ENCODE assay signal across 20 cellular contexts in the genomic region with DNA sequence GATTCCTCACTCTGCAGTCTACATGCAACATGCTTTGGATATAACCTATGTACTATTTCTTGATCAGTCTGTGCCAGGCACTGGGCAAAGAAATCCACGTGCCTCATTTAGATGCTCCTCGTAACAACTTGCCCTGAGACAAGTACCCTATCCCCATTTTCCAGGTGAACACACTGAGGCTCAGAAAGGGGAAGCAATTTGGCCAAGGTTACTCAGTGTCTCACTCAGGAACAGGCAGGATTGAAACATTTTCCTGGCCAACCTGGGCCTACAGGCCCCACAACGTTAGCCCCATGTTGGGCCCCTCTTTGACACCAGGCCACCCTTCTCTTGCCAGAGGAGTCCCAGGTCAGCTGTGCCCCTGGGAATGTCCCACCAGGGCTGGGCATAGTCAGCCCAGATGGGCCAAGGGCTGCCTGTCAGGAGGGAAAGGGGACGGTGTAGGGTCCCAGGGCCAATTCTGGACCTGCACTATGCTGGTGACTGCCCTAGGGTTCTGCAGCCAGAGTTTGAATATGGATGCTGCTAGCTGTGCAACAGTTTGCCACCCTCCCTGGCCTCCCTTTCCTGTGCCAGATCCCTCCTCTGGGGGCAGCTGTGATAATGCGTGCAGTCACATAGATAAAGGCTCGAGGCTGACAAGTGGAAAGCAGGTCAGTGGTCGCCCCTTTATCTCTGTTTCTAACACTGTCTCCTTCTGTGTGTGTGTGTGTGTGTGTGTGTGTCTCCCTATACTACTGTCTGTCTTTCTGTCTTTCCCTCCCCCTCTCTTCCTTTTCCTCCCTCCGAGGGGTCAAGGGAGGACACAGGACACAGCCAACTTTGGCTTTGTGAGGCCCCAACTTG. TPM values are rescaled to one million over a fixed set of nuclear protein-coding genes. Genes with fewer than 3 reads are reported as not detected.
DNase-seq lines count a peak whose midpoint lies in the region; ATAC-seq and TF ChIP-seq lines count a peak whose summit lies in the region.
"Had no signal": no experiment of that assay in that cellular context is flagged by ENCODE, and none has a peak within 500 bp of the region (broad histone marks: within the 10 kb centered on the region; RNA-seq: fewer than 3 reads in every experiment).

No MANE protein-coding gene starts in this region.

- ATAC-seq in IMR-90 (ENCODE audit: low read depth) (no peak), HG03565 (IDR thresholded peaks at IDR 0.05; ENCODE audit: unreplicated experiment) (no peak), HG03378 (IDR thresholded peaks at IDR 0.05; ENCODE audit: unreplicated experiment) (no peak), HG02852 (IDR thresholded peaks at IDR 0.05; ENCODE audit: unreplicated experiment) (no peak)

- H3K4me3 Mint-ChIP-seq in CD14-positive monocyte: no peak overlapping the region
- H3K4me3 Mint-ChIP-seq: naive B cell had no signal

- H2BK120ac ChIP-seq in IMR-90 (ENCODE audit: low read depth, low read length): no peak overlapping the region
- H2BK120ac ChIP-seq in mesenchymal stem cell (ENCODE audit: low read depth, low read length): no peak overlapping the region

- CTCF ChIA-PET in IMR-90 (lab: Yijun Ruan, JAX): no interaction called here

- H3K79me1 ChIP-seq in IMR-90 (ENCODE audit: low read depth in 1 of 2, low read length in 2 of 2): no peaks in the 10 kb centered on the region
- no peaks in the 10 kb centered on the region for H3K79me1 ChIP-seq in mesenchymal stem cell (replicated peaks; ENCODE audit: low read length, poor library complexity, severe bottlenecking)

- H3K56ac ChIP-seq in IMR-90 (ENCODE audit: extremely low read depth, insufficient read depth, low read length): no peak overlapping the region

- peaks cover 0 to 3% (median 1%) of the 10 kb centered on the region in 3 donors for H3K27me3 Mint-ChIP-seq in CD14-positive monocyte (ENCODE audit: low read depth in 3 of 3)

- H3K4me2 ChIP-seq in IMR-90 (ENCODE audit: low read depth, low read length): no peak overlapping the region
- no peak overlapping the region for H3K4me2 ChIP-seq in mesenchymal stem cell (ENCODE audit: low read length, poor library complexity, severe bottlenecking)

- H3K36me3 ChIP-seq in IMR-90 (ENCODE audit: control insufficient read depth, insufficient read depth, low read length): no peaks in the 10 kb centered on the region
- H3K36me3 ChIP-seq in mesenchymal stem cell (ENCODE audit: control insufficient read depth in 1 of 2, insufficient read depth in 2 of 2, low read depth in 1 of 2, low read length in 2 of 2): no peaks in the 10 kb centered on the region
- H3K36me3 ChIP-seq: adrenal gland, Peyer's patch had no signal

- peaks cover 2% of the 10 kb centered on the region; the same call in 1 of the 2 replicates for H3K27me3 ChIP-seq in IMR-90 (ENCODE audit: control insufficient read depth, insufficient read depth, low read length)
- H3K27me3 ChIP-seq in mesenchymal stem cell (ENCODE audit: control insufficient read depth in 1 of 2, insufficient read depth in 1 of 2, low read length in 2 of 2): peaks cover 3 to 8% of the 10 kb centered on the region in 2 experiments
- H3K27me3 ChIP-seq: adrenal gland, Peyer's patch had no signal

- peaks cover 0 to 5% (median 3%) of the 10 kb centered on the region in 7 donors for H3K9me3 Mint-ChIP-seq in CD14-positive monocyte

- no peak overlapping the region for H3K27ac ChIP-seq in IMR-90 (ENCODE audit: insufficient read depth, low read length)
- no peak overlapping the region for H3K27ac ChIP-seq in mesenchymal stem cell (ENCODE audit: low read length, poor library complexity, severe bottlenecking)
- H3K27ac ChIP-seq: Peyer's patch, psoas muscle had no signal

- H3K4me3 ChIP-seq in IMR-90 (ENCODE audit: insufficient read depth, low read depth, low read length) (no peak overlapping the region), mesenchymal stem cell (ENCODE audit: insufficient read depth in 1 of 2, low read depth in 1 of 2, low read length in 2 of 2) (no peak overlapping the region)
- H3K4me3 ChIP-seq: adrenal gland, lung, Peyer's patch, psoas muscle had no signal

- TF ChIP-seq CTCF in CD14-positive monocyte (IDR thresholded peaks at IDR 0.05): no peak
- TF ChIP-seq CTCF in IMR-90 (conservative IDR thresholded peaks at IDR 0.05; ENCODE audit: low read depth, low read length): no peak

- no peak overlapping the region for H3K4ac ChIP-seq in IMR-90 (ENCODE audit: low read depth, low read length)
- H3K4ac ChIP-seq in mesenchymal stem cell (ENCODE audit: low read depth in 1 of 2, low read length in 2 of 2): no peak overlapping the region

- no peak overlapping the region for H2AK5ac ChIP-seq in IMR-90 (ENCODE audit: low read depth, low read length)
- no peak overlapping the region for H2AK5ac ChIP-seq in mesenchymal stem cell (ENCODE audit: low read length, severe bottlenecking)

- peak overlapping the region in 1 of 7 donors; percentile 37 for H3K27ac Mint-ChIP-seq in CD14-positive monocyte

- H2AK9ac ChIP-seq in IMR-90 (replicated peaks; ENCODE audit: low read depth, low read length, poor library complexity): no peak overlapping the region

- H3K9ac ChIP-seq in IMR-90 (ENCODE audit: low read depth, low read length): no peak overlapping the region
- H3K9ac ChIP-seq in mesenchymal stem cell (ENCODE audit: low read length): no peak overlapping the region

- no peak overlapping the region for H2BK20ac ChIP-seq in IMR-90 (ENCODE audit: low read depth, low read length)

- in situ Hi-C loops in IMR-90 (cut with MboI; ENCODE audit: low sequenced_read_pairs): no loop called here

- H3K9me3 ChIP-seq in IMR-90 (ENCODE audit: control insufficient read depth, insufficient read depth, low read length) (no peaks in the 10 kb centered on the region), mesenchymal stem cell (ENCODE audit: control insufficient read depth, low read length) (peaks cover 2% of the 10 kb centered on the region)
- H3K9me3 ChIP-seq: adrenal gland had no signal

- H4K91ac ChIP-seq in IMR-90 (ENCODE audit: insufficient read depth, low read depth, low read length) (no peak overlapping the region), mesenchymal stem cell (ENCODE audit: low read length) (peak overlapping the region; percentile 53)

- dilution Hi-C loops in IMR-90 (cut with HindIII; ENCODE audit: low sequenced_read_pairs, unreplicated experiment): no loop called here

- 83% methylated on average over 2 of the region's 8 CpGs; no CpG with 5 or more reads in 1 of the 2 experiments for WGBS in IMR-90 (ENCODE audit: extremely low coverage in 2 of 2, insufficient read length in 1 of 2), 2 experiments
- 70% methylated on average over 5 of the region's 8 CpGs for WGBS in mesenchymal stem cell

- H3K4me1 ChIP-seq in IMR-90 (ENCODE audit: control insufficient read depth, insufficient read depth, low read length) (no peaks in the 10 kb centered on the region), mesenchymal stem cell (ENCODE audit: control insufficient read depth, insufficient read depth, low read depth, low read length) (no peaks in the 10 kb centered on the region)
- H3K4me1 ChIP-seq: adrenal gland, Peyer's patch, psoas muscle had no signal

- intact Hi-C loops in CD14-positive monocyte (cut with micrococcal nuclease): no loop called here
- intact Hi-C loops in IMR-90 (cut with micrococcal nuclease): no loop called here

- H3K36me3 Mint-ChIP-seq in CD14-positive monocyte: no peaks in the 10 kb centered on the region

- H2AFZ ChIP-seq in IMR-90 (replicated peaks; ENCODE audit: low read length, poor library complexity): peak overlapping the region; percentile 14
- H2AFZ ChIP-seq in mesenchymal stem cell (ENCODE audit: low read depth, low read length): no peak overlapping the region

- no peak overlapping the region for H3K18ac ChIP-seq in IMR-90 (ENCODE audit: low read depth, low read length)
- peak overlapping the region in 1 of 2 experiments; percentile 59 for H3K18ac ChIP-seq in mesenchymal stem cell (ENCODE audit: low read depth in 1 of 2, low read length in 2 of 2)

- no peak for TF ChIP-seq POLR2A in IMR-90 (IDR thresholded peaks at IDR 0.05; ENCODE audit: low read depth, low read length)

- H3K14ac ChIP-seq in IMR-90 (replicated peaks; ENCODE audit: low read depth, low read length) (no peak overlapping the region), mesenchymal stem cell (ENCODE audit: low read length in 2 of 2) (peak overlapping the region in 1 of 2 experiments; percentile 75)

- H2BK12ac ChIP-seq in mesenchymal stem cell (ENCODE audit: low read length in 2 of 2): peak overlapping the region; percentile 11 to 40

- no peak for TF ChIP-seq RAD21 in IMR-90 (IDR thresholded peaks at IDR 0.05; ENCODE audit: low read length)

- no peak overlapping the region for H4K8ac ChIP-seq in IMR-90 (ENCODE audit: low read depth in 2 of 2, low read length in 2 of 2)
- peak overlapping the region; percentile 76 for H4K8ac ChIP-seq in mesenchymal stem cell (ENCODE audit: low read length)

- H3K23ac ChIP-seq in IMR-90 (ENCODE audit: low read depth, low read length): no peak overlapping the region
- peak overlapping the region in 1 of 2 experiments; percentile 2 for H3K23ac ChIP-seq in mesenchymal stem cell (ENCODE audit: low read length in 2 of 2)

- no peak overlapping the region for H4K5ac ChIP-seq in IMR-90 (ENCODE audit: low read depth, low read length)

- H3K4me1 Mint-ChIP-seq in CD14-positive monocyte: no peaks in the 10 kb centered on the region

- no TSS peak for BruUV-seq in IMR-90 (replicated peaks; lab: Mats Ljungman, UMichigan)

- no peaks in the 10 kb centered on the region for H4K20me1 ChIP-seq in IMR-90 (ENCODE audit: insufficient read depth, low read length)

- H2BK5ac ChIP-seq in IMR-90 (ENCODE audit: low read depth, low read length, poor library complexity, severe bottlenecking) (no peak overlapping the region), mesenchymal stem cell (ENCODE audit: low read depth, low read length, poor library complexity, severe bottlenecking) (no peak overlapping the region)

- DNase-seq in CD14-positive monocyte (ENCODE audit: low spot score) (peak; percentile 22), IMR-90 (no peak), ecto neural progenitor cell (ENCODE audit: low spot score) (peak; percentile 41), mesenchymal stem cell (peak; percentile 13), SW 1271 (lab: John Stamatoyannopoulos, UW) (no peak)
- DNase-seq: ACHN; activated CD8-positive, alpha-beta memory T cell treated with anti-CD3 and anti-CD28 coated beads for 24 hours; foreskin melanocyte; GOT3; naive B cell; NCI-H1092 treated with DMSO at 0.1 percent for 48 hours; NCI-H2171 treated with DMSO at 0.1 percent for 48 hours; NCI-H82; psoas muscle had no signal

- H2BK15ac ChIP-seq in IMR-90 (ENCODE audit: low read depth, low read length) (no peak overlapping the region), mesenchymal stem cell (ENCODE audit: low read depth, poor library complexity, severe bottlenecking) (peak overlapping the region; percentile 90)

- POLR2A ChIA-PET in IMR-90 (lab: Charles Lee; ENCODE audit: unreplicated experiment): no interaction called here

- H3K9me1 ChIP-seq in IMR-90 (ENCODE audit: insufficient read depth, low read length): peaks cover 2% of the 10 kb centered on the region; the same call in 1 of the 2 replicates

RNA-seq across cellular contexts. Expression of a gene that starts 10.4 kb away (rescaled TPM):
- polyA plus RNA-seq in CD14-positive monocyte (not detected), IMR-90 (2012; rRNA removed) (1.2 and 1.3 TPM in 2 replicates)
- total RNA-seq in IMR-90 (2012; rRNA removed): 0.28 and 0.54 TPM in 2 replicates
- polyA plus RNA-seq in IMR-90 (2012; cell fraction: cytosol; rRNA removed): 0.41 and 2.3 TPM in 2 replicates
- 2.9 TPM in 2 replicates for polyA plus RNA-seq in IMR-90 (2012; cell fraction: nucleus; rRNA removed; ENCODE audit: low replicate concordance)
- polyA plus RNA-seq in mesenchymal stem cell (2013, experiment 1 of 2): 8.9 TPM
- polyA plus RNA-seq in mesenchymal stem cell (2013, experiment 2 of 2): 9.0 TPM

Comparison
In these comparisons a context has a peak if more than half of its experiments do, and no peak if none do; other contexts are left out.
1. DNase-seq: peak in CD14-positive monocyte (single experiment), ecto neural progenitor cell (single experiment) and mesenchymal stem cell (single experiment); none in IMR-90 (single experiment) and SW 1271 (0 of 2).